Comparison of ENCODE assay signal across 19 cellular contexts in the genomic region with DNA sequence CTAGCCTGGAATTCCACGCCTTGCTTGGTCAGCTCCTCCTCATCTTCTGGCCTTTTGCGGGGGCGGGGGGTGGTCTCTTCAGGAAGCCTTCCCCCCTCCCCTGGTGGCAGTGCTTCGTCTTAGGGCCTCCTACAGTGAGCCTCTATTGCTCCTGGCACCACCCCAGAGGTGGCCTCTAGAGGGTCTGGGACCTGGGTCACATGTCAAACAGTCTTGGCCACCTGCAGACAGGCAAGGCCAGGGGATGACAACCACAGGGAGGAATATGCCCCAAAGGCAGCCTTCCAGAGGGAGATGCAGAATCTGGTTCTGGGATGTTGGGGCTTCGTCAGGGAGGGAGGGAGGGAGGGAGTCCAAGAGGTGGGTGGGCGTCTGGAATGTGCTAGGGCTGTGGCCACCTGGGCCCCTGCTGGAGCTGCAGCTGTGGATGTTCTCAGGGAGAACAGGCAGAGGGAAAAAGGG.
"Had no signal": no experiment of that assay in that cellular context is flagged by ENCODE, and none has a peak within 500 bp of the region (broad histone marks: within the 10 kb centered on the region; RNA-seq: fewer than 3 reads in every experiment).

No MANE protein-coding gene starts in this region.

- H3K4me2 ChIP-seq: smooth muscle cell had no signal

- ATAC-seq: effector memory CD8-positive, alpha-beta T cell; gastroesophageal sphincter; right cardiac atrium; stimulated activated memory B cell treated with anti-CD40 and anti-IgM and Interleukin-4, amounts not matched to agents 10 μg/mL and 1 μg/mL and 100 μg/mL, for 72 hours had no signal

- FAIRE-seq: keratinocyte, pancreas had no signal

- H3K4me1 ChIP-seq: esophagus muscularis mucosa, gastroesophageal sphincter, left ventricle myocardium inferior, pancreas, tibial nerve had no signal

- H3K36me3 Mint-ChIP-seq: naive B cell; stimulated activated memory B cell treated with anti-CD40 and anti-IgM and Interleukin-4, amounts not matched to agents 10 μg/mL and 1 μg/mL and 100 μg/mL, for 72 hours had no signal

- H3K4me1 Mint-ChIP-seq: naive B cell had no signal

- H3K27ac Mint-ChIP-seq: progenitor cell of endocrine pancreas; stimulated activated memory B cell treated with anti-CD40 and anti-IgM and Interleukin-4, amounts not matched to agents 10 μg/mL and 1 μg/mL and 100 μg/mL, for 72 hours; stimulated activated naive CD8-positive, alpha-beta T cell treated with anti-CD3 and anti-CD28 coated beads, Interleukin-15, Interleukin-2, amounts not matched to agents 100 ng/mL and 50 ng/mL, for 24 hours had no signal

- DNase-seq: effector memory CD8-positive, alpha-beta T cell; glutamatergic neuron; left ventricle myocardium inferior; mesenchymal stem cell; naive B cell; right cardiac atrium; stimulated activated CD4-positive, alpha-beta T cell treated with anti-CD3 and anti-CD28 coated beads, Interleukin-4, amount 100 ng/mL, for 24 hours had no signal

- H3K9me3 ChIP-seq: esophagus muscularis mucosa, gastroesophageal sphincter, left ventricle myocardium inferior, pancreas, tibial nerve had no signal

- H3K27me3 Mint-ChIP-seq: central memory CD8-positive, alpha-beta T cell; effector memory CD8-positive, alpha-beta T cell; progenitor cell of endocrine pancreas; stimulated activated memory B cell treated with anti-CD40 and anti-IgM and Interleukin-4, amounts not matched to agents 10 μg/mL and 1 μg/mL and 100 μg/mL, for 72 hours; stimulated activated naive CD8-positive, alpha-beta T cell treated with anti-CD3 and anti-CD28 coated beads, Interleukin-15, Interleukin-2, amounts not matched to agents 100 ng/mL and 50 ng/mL, for 24 hours had no signal

- H3K27ac ChIP-seq: epithelial cell of prostate, esophagus muscularis mucosa, gastroesophageal sphincter, left ventricle myocardium inferior, pancreas, tibial nerve had no signal

- H3K4me3 ChIP-seq: esophagus muscularis mucosa, gastroesophageal sphincter, left ventricle myocardium inferior, lung, pancreas, smooth muscle cell, tibial nerve had no signal

- H3K9me3 Mint-ChIP-seq: central memory CD8-positive, alpha-beta T cell; effector memory CD8-positive, alpha-beta T cell; naive B cell; stimulated activated memory B cell treated with anti-CD40 and anti-IgM and Interleukin-4, amounts not matched to agents 10 μg/mL and 1 μg/mL and 100 μg/mL, for 72 hours; stimulated activated naive CD8-positive, alpha-beta T cell treated with anti-CD3 and anti-CD28 coated beads, Interleukin-15, Interleukin-2, amounts not matched to agents 100 ng/mL and 50 ng/mL, for 24 hours had no signal

- H3K36me3 ChIP-seq: esophagus muscularis mucosa, gastroesophageal sphincter, left ventricle myocardium inferior, pancreas, tibial nerve had no signal

- H3K4me3 Mint-ChIP-seq: central memory CD8-positive, alpha-beta T cell; effector memory CD8-positive, alpha-beta T cell; naive B cell; stimulated activated memory B cell treated with anti-CD40 and anti-IgM and Interleukin-4, amounts not matched to agents 10 μg/mL and 1 μg/mL and 100 μg/mL, for 72 hours; stimulated activated naive CD8-positive, alpha-beta T cell treated with anti-CD3 and anti-CD28 coated beads, Interleukin-15, Interleukin-2, amounts not matched to agents 100 ng/mL and 50 ng/mL, for 24 hours had no signal

- H3K27me3 ChIP-seq: pancreas, tibial nerve had no signal
